Comparison of ENCODE assay signal across 8 cellular contexts in the genomic region with DNA sequence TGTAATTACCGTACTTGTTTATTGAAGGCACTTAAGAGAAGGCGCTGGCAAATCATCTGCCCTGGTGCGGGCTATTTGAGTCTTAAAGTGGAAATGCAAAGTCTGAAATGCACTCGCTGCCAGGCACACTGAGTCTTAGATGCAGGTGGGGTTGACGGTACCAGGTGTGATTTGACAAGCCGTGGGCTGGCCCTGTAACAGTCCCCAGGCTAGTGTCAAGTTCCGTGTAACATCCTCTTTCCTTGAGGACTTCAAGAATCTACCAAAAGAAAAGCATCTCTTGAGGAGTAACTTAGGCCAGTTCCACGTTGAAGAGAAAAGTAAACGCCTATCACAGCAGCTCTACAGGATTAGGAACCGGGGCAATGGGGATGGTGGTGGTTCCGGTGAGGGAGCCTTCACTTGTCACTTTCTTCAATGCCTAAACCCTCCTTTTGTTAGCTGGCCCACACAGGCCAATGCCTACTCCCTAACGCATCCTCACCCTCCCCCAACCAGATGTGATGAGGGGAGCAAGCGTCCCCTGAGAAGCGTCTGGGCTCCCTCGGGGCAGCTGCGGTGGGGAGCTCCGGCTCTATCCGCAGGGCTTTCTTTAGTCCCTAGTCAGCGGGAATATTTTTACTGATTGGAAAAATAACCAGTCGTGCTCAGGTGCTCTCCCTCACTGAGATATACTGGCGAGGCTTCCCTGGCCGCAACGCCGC. TPM values are rescaled to one million over a fixed set of nuclear protein-coding genes. Genes with fewer than 3 reads are reported as not detected.
A peak's percentile ranks its signal among the peaks of the same experiment; 100 is the strongest.
DNase-seq lines count a peak whose midpoint lies in the region; ATAC-seq and TF ChIP-seq lines count a peak whose summit lies in the region.

No MANE protein-coding gene starts in this region.

- H3K27me3 ChIP-seq in BJ (ENCODE audit: control insufficient read depth, insufficient read depth, low read length) (no peaks in the 10 kb centered on the region), RWPE2 (ENCODE audit: insufficient read depth, poor library complexity, severe bottlenecking) (no peaks in the 10 kb centered on the region)

- peak overlapping the region; percentile 97 for H3K4me3 Mint-ChIP-seq in endothelial cell (ENCODE audit: unreplicated experiment)
- H3K4me3 Mint-ChIP-seq in natural killer cell = peak overlapping the region; percentile 97

- H3K27me3 Mint-ChIP-seq in endothelial cell (ENCODE audit: unreplicated experiment) = peaks cover 8% of the 10 kb centered on the region
- H3K27me3 Mint-ChIP-seq in natural killer cell (ENCODE audit: low read depth in 2 of 2) = no peaks in the 10 kb centered on the region

- H3K4me3 ChIP-seq in BJ (ENCODE audit: low read depth, low read length) (peak overlapping the region; percentile 61), RWPE2 (ENCODE audit: severe bottlenecking) (peak overlapping the region; percentile 75)

- peak overlapping the region; percentile 92 for H3K27ac ChIP-seq in RWPE2 (ENCODE audit: poor library complexity, severe bottlenecking)

- CTCF ChIA-PET in BJ (lab: Yijun Ruan, JAX) = interaction anchor here (0.9 to 3.4 kb wide), 3 partner anchors 21 to 142 kb away, joined by 3 to 24 read pairs (median 4); no protein-coding TSS in a partner anchor

- H3K36me3 ChIP-seq in BJ (ENCODE audit: control insufficient read depth, insufficient read depth, low read length) (no peaks in the 10 kb centered on the region), RWPE2 (ENCODE audit: low read depth) (peaks cover 5% of the 10 kb centered on the region)

- ATAC-seq in GM18520 (IDR thresholded peaks at IDR 0.05; ENCODE audit: unreplicated experiment) (peak; percentile 16), HG03039 (IDR thresholded peaks at IDR 0.05; ENCODE audit: unreplicated experiment) (peak; percentile 25), RWPE2 (ENCODE audit: low read depth) (peak; percentile 6), natural killer cell (peak; percentile 8 to 11 (median 11))

- H3K36me3 Mint-ChIP-seq in endothelial cell (ENCODE audit: low read depth, unreplicated experiment) (no peaks in the 10 kb centered on the region), natural killer cell (no peaks in the 10 kb centered on the region)

- POLR2A ChIA-PET in BJ (lab: Charles Lee) = interaction anchor here (1.4 kb wide), 1 partner anchor 9 kb away, joined by 3 read pairs; no protein-coding TSS in a partner anchor

- H3K4me1 Mint-ChIP-seq in endothelial cell (ENCODE audit: unreplicated experiment) = peaks cover 20% of the 10 kb centered on the region
- peaks cover 33 to 47% of the 10 kb centered on the region in 2 donors for H3K4me1 Mint-ChIP-seq in natural killer cell

- DNase-seq in BJ (ENCODE audit: low read depth) = no peak
- no peak for DNase-seq in RWPE2 (ENCODE audit: low spot score)
- DNase-seq in endothelial cell (ENCODE audit: low spot score) = no peak
- no peak for DNase-seq in natural killer cell
- DNase-seq in ureter (ENCODE audit: low spot score) = no peak
- DNase-seq in activated CD4-positive, CD25-positive, alpha-beta regulatory T cell (lab: John Stamatoyannopoulos, UW) = no peak

- H3K9me3 Mint-ChIP-seq in endothelial cell (ENCODE audit: unreplicated experiment) (no peaks in the 10 kb centered on the region), natural killer cell (no peaks in the 10 kb centered on the region)

- intact Hi-C loops in natural killer cell (cut with micrococcal nuclease) = loop anchor here (5.0 to 10.0 kb wide), 2 partner anchors 182 to 485 kb away; no protein-coding TSS in a partner anchor

- H3K9me3 ChIP-seq in RWPE2 (ENCODE audit: severe bottlenecking) = no peaks in the 10 kb centered on the region

- H3K4me1 ChIP-seq in RWPE2 (ENCODE audit: insufficient read depth, poor library complexity, severe bottlenecking) = peaks cover 3% of the 10 kb centered on the region

- H3K27ac Mint-ChIP-seq in endothelial cell (ENCODE audit: unreplicated experiment) (peak overlapping the region; percentile 99), natural killer cell (peak overlapping the region; percentile 90 to 97)

- TF ChIP-seq CTCF in BJ (IDR thresholded peaks at IDR 0.05; ENCODE audit: insufficient read depth, low read depth, low read length) (no peak), RWPE2 (IDR thresholded peaks at IDR 0.05; ENCODE audit: poor library complexity, severe bottlenecking) (no peak), endothelial cell (IDR thresholded peaks at IDR 0.05; ENCODE audit: unreplicated experiment) (no peak), natural killer cell (IDR thresholded peaks at IDR 0.05) (no peak)

RNA-seq across cellular contexts. Expression of a gene that starts 1.5 kb away (rescaled TPM):
- 53.6 and 139 TPM in 2 replicates for polyA plus RNA-seq in BJ (2011; rRNA removed)
- polyA minus RNA-seq in BJ (2011; rRNA and poly(A)+ RNA removed) = 21.4 and 26.6 TPM in 2 replicates
- total RNA-seq in endothelial cell (ENCODE audit: unreplicated experiment) (88.3 TPM), natural killer cell (100 to 1,000 TPM; 100 to 117 (median 101) TPM), ureter (113 TPM)
